Comparison of ENCODE assay signal across 18 cellular contexts in genomic region chr17:79655672-79656290, GRCh38. TPM values are rescaled to one million over a fixed set of nuclear protein-coding genes. Genes with fewer than 3 reads are reported as not detected.
"Had no signal": no experiment of that assay in that cellular context is flagged by ENCODE, and none has a peak within 500 bp of the region (broad histone marks: within the 10 kb centered on the region; RNA-seq: fewer than 3 reads in every experiment).

No MANE protein-coding gene starts in this region.

- H3K4me3 ChIP-seq: gastroesophageal sphincter, heart right ventricle, psoas muscle, SJSA1, thyroid gland, uterus had no signal

- H3K4me1 ChIP-seq: heart right ventricle, psoas muscle, SJSA1, thyroid gland had no signal

- H3K27ac Mint-ChIP-seq: activated naive CD8-positive, alpha-beta T cell treated with anti-CD3 and anti-CD28 coated beads, Interleukin-2, amount 10 ng/mL, durations not matched to agents 7 days and 5 days; activated T-cell treated with anti-CD3 and anti-CD28 coated beads, Interleukin-2, amount 50 U/mL, for 72 hours; dendritic cell treated with granulocyte-macrophage colony-stimulating factor and Interleukin-4, amounts not matched to agents 40 ng/mL and 50 ng/mL, for 4 days; effector memory CD8-positive, alpha-beta T cell; T-helper 2 cell treated with Interferon-gamma antibody and Interleukin-4, amounts not matched to agents 5 μg/mL and 100 μg/mL, for 36 hours had no signal

- ATAC-seq: activated T-cell treated with anti-CD3 and anti-CD28 coated beads, Interleukin-2, amount 50 U/mL, for 72 hours; effector memory CD8-positive, alpha-beta T cell; gastroesophageal sphincter; heart right ventricle; naive thymus-derived CD8-positive, alpha-beta T cell; psoas muscle had no signal

- H3K36me3 Mint-ChIP-seq: activated naive CD8-positive, alpha-beta T cell treated with anti-CD3 and anti-CD28 coated beads, Interleukin-2, amount 10 ng/mL, durations not matched to agents 7 days and 5 days had no signal

- H3K27ac ChIP-seq: brain microvascular endothelial cell, heart right ventricle, psoas muscle, SJSA1, thyroid gland had no signal

- DNase-seq: activated CD4-positive, alpha-beta T cell treated with anti-CD3 and anti-CD28 coated beads, Interleukin-2, amount 50 U/mL, for 1 hour; activated naive CD8-positive, alpha-beta T cell treated with anti-CD3 and anti-CD28 coated beads, Interleukin-2, amount 10 ng/mL, durations not matched to agents 7 days and 5 days; activated T-cell treated with anti-CD3 and anti-CD28 coated beads, Interleukin-2, amount 50 U/mL, for 72 hours; brain microvascular endothelial cell; effector memory CD8-positive, alpha-beta T cell; heart right ventricle; nucleus accumbens; psoas muscle; stimulated activated CD4-positive, alpha-beta T cell treated with anti-CD3 and anti-CD28 coated beads, Interleukin-1b, Interleukin-23, amount 100 ng/mL, for 48 hours; SW 1271; thyroid gland had no signal

- H3K4me1 Mint-ChIP-seq: activated naive CD8-positive, alpha-beta T cell treated with anti-CD3 and anti-CD28 coated beads, Interleukin-2, amount 10 ng/mL, durations not matched to agents 7 days and 5 days had no signal

- H3K4me3 Mint-ChIP-seq: activated naive CD8-positive, alpha-beta T cell treated with anti-CD3 and anti-CD28 coated beads, Interleukin-2, amount 10 ng/mL, durations not matched to agents 7 days and 5 days; activated T-cell treated with anti-CD3 and anti-CD28 coated beads, Interleukin-2, amount 50 U/mL, for 72 hours; dendritic cell treated with granulocyte-macrophage colony-stimulating factor and Interleukin-4, amounts not matched to agents 40 ng/mL and 50 ng/mL, for 4 days; effector memory CD8-positive, alpha-beta T cell; naive thymus-derived CD8-positive, alpha-beta T cell; T-helper 2 cell treated with Interferon-gamma antibody and Interleukin-4, amounts not matched to agents 5 μg/mL and 100 μg/mL, for 36 hours had no signal

- H3K27me3 ChIP-seq: brain microvascular endothelial cell, thyroid gland, uterus had no signal

- H3K9me3 ChIP-seq: gastroesophageal sphincter, psoas muscle, thyroid gland, uterus had no signal

- H3K36me3 ChIP-seq: brain microvascular endothelial cell, gastroesophageal sphincter, heart right ventricle, SJSA1, thyroid gland, uterus had no signal

RNA-seq across cellular contexts. Expression of gene RBFOX3, which starts 44.9 kb away (rescaled TPM):
- total RNA-seq: activated naive CD8-positive, alpha-beta T cell treated with anti-CD3 and anti-CD28 coated beads, Interleukin-2, amount 10 ng/mL, durations not matched to agents 7 days and 5 days; epithelial cell of proximal tubule; heart right ventricle; naive thymus-derived CD8-positive, alpha-beta T cell; psoas muscle; SJSA1; thyroid gland had no signal
- polyA plus RNA-seq: heart right ventricle; naive thymus-derived CD8-positive, alpha-beta T cell had no signal
